ENCODE assay signal across 13 cellular contexts in the genomic region with DNA sequence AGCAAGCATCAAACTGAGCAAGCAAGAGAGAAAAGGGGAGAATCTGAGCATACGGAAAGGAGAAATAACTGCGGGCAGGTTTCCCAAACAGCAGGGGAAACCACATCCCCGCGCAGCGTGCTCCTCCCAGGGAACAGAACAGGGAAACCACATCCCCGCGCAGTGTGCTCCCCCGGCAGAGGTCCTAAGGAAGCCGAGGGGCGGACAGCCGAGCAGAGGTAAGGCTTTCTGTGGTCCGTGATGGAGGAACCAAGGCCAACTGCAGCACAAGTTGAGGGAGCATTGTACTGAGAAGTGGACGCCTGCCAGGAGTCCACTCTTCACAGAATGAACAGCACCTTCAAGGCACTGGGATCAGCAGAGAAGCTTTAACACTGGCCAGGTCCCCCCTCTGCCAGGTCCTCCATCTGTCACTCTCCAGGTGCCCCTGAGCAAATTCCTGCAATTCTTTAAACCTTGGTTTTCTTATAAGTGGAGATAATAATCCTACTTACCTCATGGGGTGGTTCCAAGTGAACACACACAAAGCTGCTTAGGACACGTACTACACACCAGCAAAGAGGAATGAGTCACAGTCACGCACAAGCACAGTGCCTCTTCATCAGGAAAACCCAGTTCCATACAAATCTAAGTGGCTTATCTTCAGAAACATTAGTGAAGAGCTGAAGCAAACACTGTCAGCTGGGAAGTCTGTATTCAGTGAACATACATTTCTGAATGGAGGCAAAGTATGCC. TPM values are rescaled to one million over a fixed set of nuclear protein-coding genes. Genes with fewer than 3 reads are reported as not detected.
DNase-seq lines count a peak whose midpoint lies in the region; ATAC-seq, FAIRE-seq and TF ChIP-seq lines count a peak whose summit lies in the region.
"Had no signal": no experiment of that assay in that cellular context is flagged by ENCODE, and none has a peak within 500 bp of the region (broad histone marks: within the 10 kb centered on the region; RNA-seq: fewer than 3 reads in every experiment).

No MANE protein-coding gene starts in this region.

- peaks cover 16% of the 10 kb centered on the region for H3K4me1 Mint-ChIP-seq in astrocyte (ENCODE audit: low read depth, unreplicated experiment)
- H3K4me1 Mint-ChIP-seq: activated CD8-positive, alpha-beta memory T cell treated with anti-CD3 and anti-CD28 coated beads, Interleukin-2, amount 10 ng/mL, durations not matched to agents 7 days and 5 days had no signal

- H3K4me3 ChIP-seq in astrocyte (ENCODE audit: insufficient read depth, low read depth, low read length) (no peak overlapping the region), kidney epithelial cell (ENCODE audit: low read depth, low read length) (no peak overlapping the region)

- no peaks in the 10 kb centered on the region for H3K79me2 ChIP-seq in astrocyte (ENCODE audit: insufficient read depth, low read length)

- TF ChIP-seq CTCF in astrocyte (IDR thresholded peaks at IDR 0.05; ENCODE audit: insufficient read depth, low read depth, low read length) (no peak), kidney epithelial cell (IDR thresholded peaks at IDR 0.05; ENCODE audit: insufficient read depth, low read length, poor library complexity, severe bottlenecking) (no peak)

- H3K9ac ChIP-seq in astrocyte (ENCODE audit: low read length), result no peak overlapping the region

- no peak overlapping the region for H2AFZ ChIP-seq in astrocyte (ENCODE audit: low read depth, low read length)

- no peaks in the 10 kb centered on the region for H3K9me3 Mint-ChIP-seq in astrocyte (ENCODE audit: unreplicated experiment)

- peak; percentile 48 for DNase-seq in AG08395 (ENCODE audit: low spot score)
- peak; percentile 35 for DNase-seq in H4 (ENCODE audit: low spot score)
- DNase-seq in astrocyte (ENCODE audit: low read depth), result peak; percentile 83
- peak; percentile 91 for DNase-seq in kidney epithelial cell (ENCODE audit: low read depth)
- no peak for DNase-seq in NCI-H2029 treated with DMSO at 0.1 percent for 48 hours (lab: John Stamatoyannopoulos, UW)
- DNase-seq in HPDE6-E6E7 (ENCODE audit: extremely low spot score), result no peak
- DNase-seq: activated CD8-positive, alpha-beta memory T cell treated with anti-CD3 and anti-CD28 coated beads, Interleukin-2, amount 10 ng/mL, durations not matched to agents 7 days and 5 days; NCI-H1092; small intestine had no signal

- H3K4me1 ChIP-seq in astrocyte (ENCODE audit: insufficient read depth, low read length), result peaks cover 14% of the 10 kb centered on the region

- ATAC-seq in GM18907 (IDR thresholded peaks at IDR 0.05; ENCODE audit: unreplicated experiment), result no peak
- ATAC-seq in HG03469 (IDR thresholded peaks at IDR 0.05; ENCODE audit: unreplicated experiment), result no peak
- ATAC-seq: activated CD8-positive, alpha-beta memory T cell treated with anti-CD3 and anti-CD28 coated beads, Interleukin-2, amount 10 ng/mL, durations not matched to agents 7 days and 5 days; Panc1 had no signal

- peaks cover 22% of the 10 kb centered on the region for H3K36me3 Mint-ChIP-seq in astrocyte (ENCODE audit: low read depth, unreplicated experiment)
- H3K36me3 Mint-ChIP-seq: activated CD8-positive, alpha-beta memory T cell treated with anti-CD3 and anti-CD28 coated beads, Interleukin-2, amount 10 ng/mL, durations not matched to agents 7 days and 5 days had no signal

- H3K27me3 ChIP-seq in astrocyte (ENCODE audit: insufficient read depth, low read length) (no peaks in the 10 kb centered on the region), kidney epithelial cell (ENCODE audit: control insufficient read depth, insufficient read depth, low read length) (no peaks in the 10 kb centered on the region)

- H3K27ac ChIP-seq in astrocyte (ENCODE audit: low read depth, low read length), result peak overlapping the region; percentile 48

- peaks cover 5% of the 10 kb centered on the region for H3K27me3 Mint-ChIP-seq in astrocyte (ENCODE audit: low read depth, unreplicated experiment)

- H3K9me3 ChIP-seq in astrocyte (ENCODE audit: insufficient read depth, low read depth, low read length), result no peaks in the 10 kb centered on the region

- H4K20me1 ChIP-seq in astrocyte (ENCODE audit: insufficient read depth, low read length), result no peaks in the 10 kb centered on the region

- H3K4me3 Mint-ChIP-seq in astrocyte (ENCODE audit: unreplicated experiment), result no peak overlapping the region
- H3K4me3 Mint-ChIP-seq: activated CD8-positive, alpha-beta memory T cell treated with anti-CD3 and anti-CD28 coated beads, Interleukin-2, amount 10 ng/mL, durations not matched to agents 7 days and 5 days had no signal

- H3K4me2 ChIP-seq in astrocyte (ENCODE audit: low read length), result no peak overlapping the region

- H3K27ac Mint-ChIP-seq in astrocyte (ENCODE audit: unreplicated experiment), result peak overlapping the region; percentile 34
- H3K27ac Mint-ChIP-seq: activated CD8-positive, alpha-beta memory T cell treated with anti-CD3 and anti-CD28 coated beads, Interleukin-2, amount 10 ng/mL, durations not matched to agents 7 days and 5 days had no signal

- FAIRE-seq in astrocyte (lab: Jason Lieb, UNC), result no peak
- FAIRE-seq: islet of Langerhans, small intestine had no signal

- H3K36me3 ChIP-seq in astrocyte (ENCODE audit: insufficient read depth, low read length) (no peaks in the 10 kb centered on the region), kidney epithelial cell (ENCODE audit: control insufficient read depth, insufficient read depth, low read length) (no peaks in the 10 kb centered on the region)

RNA-seq across cellular contexts. Expression of a gene that starts 23.0 kb away (rescaled TPM):
- total RNA-seq in H4 (2014; rRNA removed; shearing (Covaris generic)), result 77.3 and 82.2 TPM in 2 replicates
- total RNA-seq in astrocyte (313 and 317 TPM in 2 replicates), kidney epithelial cell (273 and 317 TPM in 2 replicates)

Comparison
In these comparisons a context has a peak if more than half of its experiments do, and no peak if none do; other contexts are left out.
1. DNase-seq: peak in AG08395 (single experiment), H4 (single experiment), astrocyte (single experiment) and kidney epithelial cell (single experiment); none in NCI-H2029 treated with DMSO at 0.1 percent for 48 hours (single experiment) and HPDE6-E6E7 (single experiment).